ENCODE assay signal across 8 cellular contexts in the genomic region with DNA sequence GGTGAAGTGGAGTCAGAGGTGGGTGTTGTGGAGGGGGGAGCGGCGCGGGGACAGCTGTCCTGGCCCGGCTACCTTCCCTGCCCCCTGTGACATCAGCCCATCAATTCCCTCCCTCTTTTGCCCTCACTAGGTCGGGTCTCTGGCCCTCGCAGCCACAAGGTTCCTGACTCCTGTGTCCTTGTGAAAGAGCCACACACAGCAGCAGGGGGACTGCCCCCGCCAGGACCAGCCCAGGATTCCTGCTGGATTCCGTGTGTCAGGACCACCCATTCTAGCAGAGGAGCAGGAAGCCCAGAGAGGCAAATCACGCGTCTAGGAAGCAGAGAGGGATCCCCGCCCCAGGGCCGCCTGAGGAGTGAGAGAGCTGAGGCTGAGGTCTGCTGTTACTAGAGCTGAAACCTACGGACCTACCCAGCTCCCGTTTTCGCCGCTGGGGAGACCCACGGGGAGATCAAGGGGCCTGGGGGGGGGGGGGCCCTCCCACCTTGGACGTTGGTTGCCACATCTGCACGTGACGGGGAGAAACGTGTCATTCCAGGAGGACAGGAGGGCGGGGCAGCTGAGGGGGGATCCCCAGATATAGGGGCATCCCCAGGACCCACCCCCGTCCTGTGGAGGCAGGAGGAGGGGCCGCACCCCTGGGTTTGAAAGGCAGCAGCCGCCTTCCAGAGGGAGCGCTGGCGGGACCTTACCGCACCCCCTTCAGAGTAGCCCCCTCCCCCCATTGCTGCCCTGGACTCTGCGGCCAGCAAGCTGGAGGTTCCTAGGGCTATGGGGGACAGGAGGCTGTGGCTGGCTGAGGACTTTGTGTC. TPM values are rescaled to one million over a fixed set of nuclear protein-coding genes. Genes with fewer than 3 reads are reported as not detected.
DNase-seq lines count a peak whose midpoint lies in the region; ATAC-seq and TF ChIP-seq lines count a peak whose summit lies in the region.

No MANE protein-coding gene starts in this region.

- no peak for TF ChIP-seq CTCF in brain (conservative IDR thresholded peaks at IDR 0.05)
- TF ChIP-seq CTCF in omental fat pad (IDR thresholded peaks at IDR 0.05), result no peak

- peaks cover 4% of the 10 kb centered on the region for H3K27me3 Mint-ChIP-seq in brain

- peaks cover 43% of the 10 kb centered on the region for H3K4me1 Mint-ChIP-seq in brain

- H3K4me1 ChIP-seq in Karpas-422 (ENCODE audit: low read length) (peaks cover 31% of the 10 kb centered on the region), mucosa of rectum (ENCODE audit: control insufficient read depth in 2 of 2, insufficient read depth in 2 of 2, low read length in 2 of 2) (peaks cover 44 to 47% of the 10 kb centered on the region in 2 donors)

- H3K36me3 ChIP-seq in Karpas-422 (ENCODE audit: insufficient read depth, low read length), result no peaks in the 10 kb centered on the region
- H3K36me3 ChIP-seq in mucosa of rectum (ENCODE audit: control insufficient read depth in 2 of 2, insufficient read depth in 2 of 2, low read length in 2 of 2), result no peaks in the 10 kb centered on the region

- ATAC-seq in GM19463 (IDR thresholded peaks at IDR 0.05; ENCODE audit: unreplicated experiment) (peak; percentile 27), omental fat pad (ENCODE audit: low FRiP score) (no peak), HG03571 (IDR thresholded peaks at IDR 0.05; ENCODE audit: unreplicated experiment) (no peak)

- H4K20me1 ChIP-seq in Karpas-422 (ENCODE audit: insufficient read depth, low read depth, low read length), result no peaks in the 10 kb centered on the region

- H3K9me3 ChIP-seq in Karpas-422 (ENCODE audit: low read length) (no peaks in the 10 kb centered on the region), mucosa of rectum (ENCODE audit: control insufficient read depth in 2 of 2, low read length in 2 of 2) (no peaks in the 10 kb centered on the region)

- no peak for DNase-seq in Karpas-422
- DNase-seq in omental fat pad (ENCODE audit: low spot score), result no peak
- no peak for DNase-seq in NCI-H345 (lab: John Stamatoyannopoulos, UW)

- peaks cover 0 to 5% (median 0%) of the 10 kb centered on the region in 5 experiments for H3K9me3 Mint-ChIP-seq in brain

- peak overlapping the region; percentile 74 for H3K9ac ChIP-seq in Karpas-422 (ENCODE audit: low read length)
- H3K9ac ChIP-seq in mucosa of rectum (ENCODE audit: low read depth in 1 of 2, low read length in 2 of 2), result peak overlapping the region; percentile 79 to 85

- peak overlapping the region in 4 of 5 experiments; percentile 46 to 91 (median 81) for H3K27ac Mint-ChIP-seq in brain

- peak overlapping the region in 3 of 5 experiments; percentile 48 to 74 (median 61) for H3K4me3 Mint-ChIP-seq in brain

- H3K27ac ChIP-seq in Karpas-422 (ENCODE audit: low read length), result no peak overlapping the region
- H3K27ac ChIP-seq in mucosa of rectum (ENCODE audit: low read depth in 2 of 2, low read length in 2 of 2), result peak overlapping the region; percentile 82 to 85
- H3K27ac ChIP-seq in temporal lobe (ENCODE audit: low read depth, low read length), result peak overlapping the region; percentile 96

- no peaks in the 10 kb centered on the region for H3K9me2 ChIP-seq in Karpas-422 (replicated peaks; ENCODE audit: insufficient read depth, low read length)

- H3K36me3 Mint-ChIP-seq in brain, result no peaks in the 10 kb centered on the region

- H3K79me2 ChIP-seq in Karpas-422 (ENCODE audit: low read length), result no peaks in the 10 kb centered on the region

- H3K4me3 ChIP-seq in Karpas-422 (ENCODE audit: low read length) (peak overlapping the region; percentile 70), mucosa of rectum (ENCODE audit: low read length in 2 of 2) (peak overlapping the region; percentile 71 to 74)

- H3K4me2 ChIP-seq in Karpas-422 (ENCODE audit: low read depth, low read length, poor library complexity, severe bottlenecking), result peak overlapping the region; percentile 84

- H3K27me3 ChIP-seq in Karpas-422 (ENCODE audit: low read length) (no peaks in the 10 kb centered on the region; the same call in 1 of the 2 replicates), mucosa of rectum (ENCODE audit: control insufficient read depth in 2 of 2, insufficient read depth in 2 of 2, low read length in 2 of 2) (no peaks in the 10 kb centered on the region)

- H2AFZ ChIP-seq in Karpas-422 (ENCODE audit: low read length), result peak overlapping the region; percentile 97

RNA-seq across cellular contexts. Expression of gene INF2, which starts 12.5 kb away (rescaled TPM):
- 2.3 and 4.4 TPM in 2 replicates for total RNA-seq in Karpas-422 (2014; rRNA removed; shearing (Covaris generic); ENCODE audit: low replicate concordance)
- polyA plus RNA-seq in brain (ENCODE audit: insufficient read depth, low read depth, low replicate concordance), result 84.0 TPM
- 15.0 TPM for total RNA-seq in temporal lobe
- total RNA-seq in omental fat pad, result 100 to 1,000 TPM in 1 of 4 donors, 10 to 100 TPM in 3; 50.9 to 104 (median 87.5) TPM

RNA-seq across cellular contexts. Expression of gene ADSS1, which starts 47.1 kb away (rescaled TPM):
- total RNA-seq in Karpas-422 (2014; rRNA removed; shearing (Covaris generic); ENCODE audit: low replicate concordance), result 2.8 and 5.3 TPM in 2 replicates
- polyA plus RNA-seq in brain (ENCODE audit: insufficient read depth, low read depth, low replicate concordance), result 15.7 TPM
- total RNA-seq in temporal lobe (2.0 TPM), omental fat pad (10 to 100 TPM in 1 of 4 donors, 1 to 10 TPM in 3; 3.7 to 26.0 (median 5.6) TPM)
